ENCODE assay signal across 1 cellular context in genomic region chrX:65705439-65705838, GRCh38.
TF ChIP-seq lines count a peak whose summit lies in the region.

No MANE protein-coding gene starts in this region.

TF ChIP-seq in HepG2, 621 proteins besides CTCF, POLR2A, EP300 and RAD21 (continued from another document):
- TF ChIP-seq FOXK1 (CRISPR knock-in tag; IDR thresholded peaks at IDR 0.05; ENCODE audit: borderline replicate concordance, low read depth) (no peak), GABPA (IDR thresholded peaks at IDR 0.05; ENCODE audit: low read depth, low read length) (no peak), GABPA (CRISPR knock-in tag; IDR thresholded peaks at IDR 0.05; ENCODE audit: low read depth) (no peak), MLX (CRISPR knock-in tag; IDR thresholded peaks at IDR 0.05) (no peak), ZNF337 (CRISPR knock-in tag; IDR thresholded peaks at IDR 0.05; ENCODE audit: borderline replicate concordance, low read depth) (no peak), MIER2 (CRISPR knock-in tag; IDR thresholded peaks at IDR 0.05) (no peak), SKI (IDR thresholded peaks at IDR 0.05; ENCODE audit: partially characterized antibody) (no peak), ZNF326 (CRISPR knock-in tag; IDR thresholded peaks at IDR 0.05; ENCODE audit: borderline replicate concordance) (no peak), SCMH1 (CRISPR knock-in tag; IDR thresholded peaks at IDR 0.05; ENCODE audit: borderline replicate concordance) (no peak), HDAC2 (CRISPR knock-in tag; IDR thresholded peaks at IDR 0.05) (no peak)
